2 cellular contexts compared by ENCODE assay signal in genomic region chr15:32849769-32850668, GRCh38.
TF ChIP-seq lines count a peak whose summit lies in the region.

No MANE protein-coding gene starts in this region.

TF ChIP-seq in A549, 52 proteins besides CTCF, POLR2A, EP300 and RAD21 (continued from another document):
- TF ChIP-seq ELK1 (IDR thresholded peaks at IDR 0.05; ENCODE audit: low read depth, low read length) (no peak), SMC3 (IDR thresholded peaks at IDR 0.05) (peak; percentile 50; the same call in 1 of the 3 replicates), EHMT2 (IDR thresholded peaks at IDR 0.05; ENCODE audit: low read depth) (no peak), HES2 (IDR thresholded peaks at IDR 0.05) (peak; percentile 99), HOXB13 (CRISPR knock-in tag; IDR thresholded peaks at IDR 0.05; ENCODE audit: low read depth) (peak; percentile 75; the same call in 1 of the 2 replicates), ZFP36 (IDR thresholded peaks at IDR 0.05; ENCODE audit: borderline replicate concordance, partially characterized antibody) (peak; percentile 10), MAX (IDR thresholded peaks at IDR 0.05) (peak; percentile 59; the same call in 1 of the 2 replicates), FOSL2 (IDR thresholded peaks at IDR 0.05) (peak; percentile 93), FOSL2 (CRISPR knock-in tag; IDR thresholded peaks at IDR 0.05) (peak; percentile 95), GATA3 (IDR thresholded peaks at IDR 0.05; ENCODE audit: borderline replicate concordance) (peak; percentile 87)

TF ChIP-seq in SK-N-SH treated with all-trans-retinoic acid at 6 μM for 48 hours, 23 proteins besides CTCF, POLR2A, EP300 and RAD21 (continued from another document):
- TF ChIP-seq TSHZ2 (CRISPR knock-in tag; IDR thresholded peaks at IDR 0.05): no peak
- no peak for TF ChIP-seq ZFP3 (CRISPR knock-in tag; IDR thresholded peaks at IDR 0.05)
- TF ChIP-seq CREB5 (CRISPR knock-in tag; IDR thresholded peaks at IDR 0.05; ENCODE audit: low read depth): no peak
- no peak for TF ChIP-seq RARB (CRISPR knock-in tag; IDR thresholded peaks at IDR 0.05)
